15 cellular contexts compared by ENCODE assay signal in genomic region chr2:212913902-212914301, GRCh38.
DNase-seq lines count a peak whose midpoint lies in the region; ATAC-seq, FAIRE-seq and TF ChIP-seq lines count a peak whose summit lies in the region.
"Had no signal": no experiment of that assay in that cellular context is flagged by ENCODE, and none has a peak within 500 bp of the region (broad histone marks: within the 10 kb centered on the region; RNA-seq: fewer than 3 reads in every experiment).

No MANE protein-coding gene starts in this region.

- no peaks in the 10 kb centered on the region for H3K79me2 ChIP-seq in K562 (ENCODE audit: control insufficient read depth, insufficient read depth, low read length)

- no peak for DNase-seq in natural killer cell treated with Interleukin-12 subunit alpha and Interleukin-12 subunit beta and Interleukin-15 and Interleukin-18, amount 100 ng/mL, for 72 hours (ENCODE audit: low spot score)
- DNase-seq in natural killer cell (no peak), K562 (ENCODE audit: extremely low read depth in 1 of 4, low spot score in 3 of 4) (no peak), mesenchymal stem cell (no peak), NCI-H1436 treated with DMSO at 0.1 percent for 48 hours (lab: John Stamatoyannopoulos, UW) (no peak), left lung (no peak)
- DNase-seq: NCI-H1105 treated with DMSO at 0.1 percent for 48 hours; NCI-H187; NCI-H69; NK-92 treated with Interleukin-12 subunit alpha and Interleukin-12 subunit beta, amount 100 ng/mL, for 24 hours had no signal

- H3K9me3 ChIP-seq in K562 (replicated peaks; ENCODE audit: control insufficient read depth, insufficient read depth, low read depth, low read length) (no peaks in the 10 kb centered on the region), mesenchymal stem cell (ENCODE audit: control insufficient read depth, low read length) (no peaks in the 10 kb centered on the region), left lung (no peaks in the 10 kb centered on the region)
- H3K9me3 ChIP-seq: SJSA1 had no signal

- no TSS peak for BruUV-seq in K562 (replicated peaks; lab: Mats Ljungman, UMichigan)

- H2BK12ac ChIP-seq in mesenchymal stem cell (ENCODE audit: low read length in 2 of 2), result no peak overlapping the region

- H4K91ac ChIP-seq in mesenchymal stem cell (ENCODE audit: low read length), result no peak overlapping the region

- no peaks in the 10 kb centered on the region for H3K27me3 Mint-ChIP-seq in natural killer cell treated with Interleukin-12 subunit alpha and Interleukin-12 subunit beta and Interleukin-15 and Interleukin-18, amount 100 ng/mL, for 72 hours
- H3K27me3 Mint-ChIP-seq in natural killer cell (ENCODE audit: low read depth in 2 of 2), result no peaks in the 10 kb centered on the region

- no peaks in the 10 kb centered on the region for H4K20me1 ChIP-seq in K562 (replicated peaks; ENCODE audit: control insufficient read depth, insufficient read depth, low read length)

- H3K27me3 ChIP-seq in K562 (ENCODE audit: control insufficient read depth in 2 of 2, insufficient read depth in 2 of 2, low read length in 2 of 2) (no peaks in the 10 kb centered on the region), mesenchymal stem cell (ENCODE audit: control insufficient read depth in 1 of 2, insufficient read depth in 1 of 2, low read length in 2 of 2) (no peaks in the 10 kb centered on the region), left lung (no peaks in the 10 kb centered on the region)
- H3K27me3 ChIP-seq: SJSA1 had no signal

- no peak for TF ChIP-seq EP300 in K562 (IDR thresholded peaks at IDR 0.05; ENCODE audit: low read length)

- in situ Hi-C loops in K562 (cut with MboI), result no loop called here

- H3K9ac ChIP-seq in K562 (ENCODE audit: insufficient read depth in 1 of 2, low read depth in 2 of 2, low read length in 2 of 2) (no peak overlapping the region), mesenchymal stem cell (ENCODE audit: low read length) (peak overlapping the region; percentile 81)

- H3K4me1 Mint-ChIP-seq in natural killer cell treated with Interleukin-12 subunit alpha and Interleukin-12 subunit beta and Interleukin-15 and Interleukin-18, amount 100 ng/mL, for 72 hours (ENCODE audit: low read depth in 2 of 2), result peaks cover 33 to 35% of the 10 kb centered on the region in 2 donors
- H3K4me1 Mint-ChIP-seq in natural killer cell, result peaks cover 18 to 33% of the 10 kb centered on the region in 2 donors

- H2BK120ac ChIP-seq in mesenchymal stem cell (ENCODE audit: low read depth, low read length), result no peak overlapping the region

- H3K79me1 ChIP-seq in mesenchymal stem cell (replicated peaks; ENCODE audit: low read length, poor library complexity, severe bottlenecking), result no peaks in the 10 kb centered on the region

- H3K27ac Mint-ChIP-seq in natural killer cell treated with Interleukin-12 subunit alpha and Interleukin-12 subunit beta and Interleukin-15 and Interleukin-18, amount 100 ng/mL, for 72 hours, result peak overlapping the region; percentile 69 to 82
- no peak overlapping the region for H3K27ac Mint-ChIP-seq in natural killer cell

- no peak overlapping the region for H2BK5ac ChIP-seq in mesenchymal stem cell (ENCODE audit: low read depth, low read length, poor library complexity, severe bottlenecking)

- no peak overlapping the region for H3K4ac ChIP-seq in mesenchymal stem cell (ENCODE audit: low read depth in 1 of 2, low read length in 2 of 2)

- no peak for TF ChIP-seq POLR2A in K562 (conservative IDR thresholded peaks at IDR 0.05)

- TF ChIP-seq CTCF in natural killer cell (IDR thresholded peaks at IDR 0.05), result no peak
- no peak for TF ChIP-seq CTCF in K562 (IDR thresholded peaks at IDR 0.05 in 2 of 3, conservative IDR thresholded peaks at IDR 0.05 in 1 of 3; ENCODE audit: insufficient read depth in 2 of 3, low read depth in 1 of 3, low read length in 3 of 3)
- TF ChIP-seq CTCF in left lung (IDR thresholded peaks at IDR 0.05), result no peak

- H2AK5ac ChIP-seq in mesenchymal stem cell (ENCODE audit: low read length, severe bottlenecking), result no peak overlapping the region

- H3K4me1 ChIP-seq in K562 (replicated peaks in 1 of 2; ENCODE audit: control insufficient read depth in 2 of 2, insufficient read depth in 2 of 2, low read length in 2 of 2) (no peaks in the 10 kb centered on the region), mesenchymal stem cell (ENCODE audit: control insufficient read depth, insufficient read depth, low read depth, low read length) (peaks cover 2% of the 10 kb centered on the region), left lung (peaks cover 0 to 3% of the 10 kb centered on the region in 2 donors)

- H3K9me1 ChIP-seq in K562 (ENCODE audit: control insufficient read depth, insufficient read depth, low read length), result no peaks in the 10 kb centered on the region

- H3K27ac ChIP-seq in K562 (ENCODE audit: extremely low read depth, low read depth, low read length) (no peak overlapping the region), mesenchymal stem cell (ENCODE audit: low read length, poor library complexity, severe bottlenecking) (no peak overlapping the region), left lung (no peak overlapping the region)
- H3K27ac ChIP-seq: C4-2B, SJSA1 had no signal

- no peaks in the 10 kb centered on the region for H3K36me3 ChIP-seq in K562 (ENCODE audit: control insufficient read depth, insufficient read depth, low read length)
- H3K36me3 ChIP-seq in mesenchymal stem cell (ENCODE audit: control insufficient read depth in 1 of 2, insufficient read depth in 2 of 2, low read depth in 1 of 2, low read length in 2 of 2), result no peaks in the 10 kb centered on the region
- no peaks in the 10 kb centered on the region for H3K36me3 ChIP-seq in left lung
- H3K36me3 ChIP-seq: SJSA1 had no signal

- ATAC-seq in natural killer cell treated with Interleukin-12 subunit alpha and Interleukin-12 subunit beta and Interleukin-15 and Interleukin-18, amount 100 ng/mL, for 72 hours, result no peak
- ATAC-seq in natural killer cell, result no peak
- no peak for ATAC-seq in K562
- ATAC-seq in HG03432 (IDR thresholded peaks at IDR 0.05; ENCODE audit: unreplicated experiment), result no peak
- no peak for ATAC-seq in left lung

- intact Hi-C loops in natural killer cell (cut with micrococcal nuclease), result no loop called here
- intact Hi-C loops in K562 (cut with micrococcal nuclease), result no loop called here
- intact Hi-C loops in left lung (cut with DNase I), result no loop called here

- H2AFZ ChIP-seq in K562 (ENCODE audit: low read depth, low read length), result no peak overlapping the region
- no peak overlapping the region for H2AFZ ChIP-seq in mesenchymal stem cell (ENCODE audit: low read depth, low read length)

- H3K4me3 ChIP-seq in K562, result no peak overlapping the region
- no peak overlapping the region for H3K4me3 ChIP-seq in mesenchymal stem cell (ENCODE audit: insufficient read depth in 1 of 2, low read depth in 1 of 2, low read length in 2 of 2)
- no peak overlapping the region for H3K4me3 ChIP-seq in left lung
- H3K4me3 ChIP-seq: SJSA1 had no signal

- H3K4me2 ChIP-seq in K562 (ENCODE audit: insufficient read depth, low read length) (no peak overlapping the region), mesenchymal stem cell (ENCODE audit: low read length, poor library complexity, severe bottlenecking) (no peak overlapping the region)

- H3K36me3 Mint-ChIP-seq in natural killer cell treated with Interleukin-12 subunit alpha and Interleukin-12 subunit beta and Interleukin-15 and Interleukin-18, amount 100 ng/mL, for 72 hours, result no peaks in the 10 kb centered on the region
- H3K36me3 Mint-ChIP-seq in natural killer cell, result no peaks in the 10 kb centered on the region

- CTCF ChIA-PET in K562 (lab: Yijun Ruan, JAX; ENCODE audit: low intra/inter-chr PET ratio), result no interaction called here

- H4K8ac ChIP-seq in mesenchymal stem cell (ENCODE audit: low read length), result no peak overlapping the region

- FAIRE-seq in K562 (lab: Jason Lieb, UNC), result no peak
- FAIRE-seq: A204.1, GM12892 had no signal

- peaks cover 3% of the 10 kb centered on the region for H3K9me3 Mint-ChIP-seq in natural killer cell treated with Interleukin-12 subunit alpha and Interleukin-12 subunit beta and Interleukin-15 and Interleukin-18, amount 100 ng/mL, for 72 hours
- H3K9me3 Mint-ChIP-seq in natural killer cell, result no peaks in the 10 kb centered on the region

- no peak overlapping the region for H2BK15ac ChIP-seq in mesenchymal stem cell (ENCODE audit: low read depth, poor library complexity, severe bottlenecking)

- POLR2A ChIA-PET in K562 (lab: Yijun Ruan, JAX), result no interaction called here

- no peak overlapping the region for H3K4me3 Mint-ChIP-seq in natural killer cell treated with Interleukin-12 subunit alpha and Interleukin-12 subunit beta and Interleukin-15 and Interleukin-18, amount 100 ng/mL, for 72 hours
- H3K4me3 Mint-ChIP-seq in natural killer cell, result no peak overlapping the region

- no peak for TF ChIP-seq RAD21 in K562 (CRISPR knock-in tag; conservative IDR thresholded peaks at IDR 0.05 in 1 of 2, IDR thresholded peaks at IDR 0.05 in 1 of 2)

- WGBS in K562 (ENCODE audit: insufficient coverage, low coverage, missing lambda C conversion rate), result 0% methylated on average over 4 of the region's 4 CpGs
- 42% methylated on average over 3 of the region's 4 CpGs for WGBS in mesenchymal stem cell

- H3K14ac ChIP-seq in mesenchymal stem cell (ENCODE audit: low read length in 2 of 2), result no peak overlapping the region

- no peak overlapping the region for H3K23ac ChIP-seq in mesenchymal stem cell (ENCODE audit: low read length in 2 of 2)

- no peak overlapping the region for H3K18ac ChIP-seq in mesenchymal stem cell (ENCODE audit: low read depth in 1 of 2, low read length in 2 of 2)

TF ChIP-seq in K562, 482 proteins besides CTCF, POLR2A, EP300 and RAD21:
- peak; percentile 13; the same call in 1 of the 2 replicates for TF ChIP-seq ZNF316 (IDR thresholded peaks at IDR 0.05)
- TF ChIP-seq MCM2 (IDR thresholded peaks at IDR 0.05; ENCODE audit: low read depth), result no peak
- peak; percentile 18; the same call in 1 of the 2 replicates for TF ChIP-seq MAFK (IDR thresholded peaks at IDR 0.05; ENCODE audit: low read length)

Comparison
In these comparisons a context has a peak if more than half of its experiments do, and no peak if none do; other contexts are left out.
1. H3K27ac Mint-ChIP-seq: peak in natural killer cell treated with Interleukin-12 subunit alpha and Interleukin-12 subunit beta and Interleukin-15 and Interleukin-18, amount 100 ng/mL, for 72 hours (2 of 2); none in natural killer cell (0 of 2).